In genomic region chr18:8893221-8893620, GRCh38 we compare ENCODE assay signal across 16 cellular contexts.
DNase-seq lines count a peak whose midpoint lies in the region; ATAC-seq and TF ChIP-seq lines count a peak whose summit lies in the region.
"Had no signal": no experiment of that assay in that cellular context is flagged by ENCODE, and none has a peak within 500 bp of the region (broad histone marks: within the 10 kb centered on the region; RNA-seq: fewer than 3 reads in every experiment).

No MANE protein-coding gene starts in this region.

- in situ Hi-C loops in mammary epithelial cell (cut with MboI; ENCODE audit: low sequenced_read_pairs in 2 of 2), result no loop called here

- peaks cover 5% of the 10 kb centered on the region for H3K36me3 Mint-ChIP-seq in MCF 10A (ENCODE audit: insufficient read depth, unreplicated experiment)
- no peaks in the 10 kb centered on the region for H3K36me3 Mint-ChIP-seq in activated T-helper 17 cell treated with anti-CD3 and anti-CD28 coated beads, Interleukin-2, amount 50 U/mL, for 72 hours (ENCODE audit: low read depth)
- H3K36me3 Mint-ChIP-seq: CD8-positive, alpha-beta T cell had no signal

- CTCF ChIA-PET in MCF 10A (lab: Yijun Ruan, JAX) (interaction anchor here (0.6 kb wide), 1 partner anchor 492 kb away, joined by 3 read pairs; no protein-coding TSS in a partner anchor), mammary epithelial cell (lab: Charles Lee; ENCODE audit: low non-redundant PET) (no interaction called here)

- H3K9ac ChIP-seq in mammary epithelial cell (ENCODE audit: insufficient read depth, low read length) (no peak overlapping the region), mesenchymal stem cell (ENCODE audit: low read length) (no peak overlapping the region)
- H3K9ac ChIP-seq: BLaER1 treated with 17β-estradiol and CSF1 and Interleukin-3, amounts not matched to agents 10 nM and 100 nM had no signal

- no peak for ATAC-seq in activated T-helper 17 cell treated with anti-CD3 and anti-CD28 coated beads, Interleukin-2, amount 50 U/mL, for 72 hours (replicated peaks)
- no peak for ATAC-seq in GM21786 (IDR thresholded peaks at IDR 0.05; ENCODE audit: unreplicated experiment)
- ATAC-seq: CD8-positive, alpha-beta T cell had no signal

- H2AFZ ChIP-seq in mammary epithelial cell (ENCODE audit: low read depth, low read length) (no peak overlapping the region), mesenchymal stem cell (ENCODE audit: low read depth, low read length) (no peak overlapping the region)

- H4K8ac ChIP-seq in mesenchymal stem cell (ENCODE audit: low read length), result no peak overlapping the region

- dilution Hi-C loops in mammary epithelial cell (cut with HindIII; ENCODE audit: low sequenced_read_pairs), result no loop called here

- peak overlapping the region; percentile 46 for H2BK5ac ChIP-seq in mesenchymal stem cell (ENCODE audit: low read depth, low read length, poor library complexity, severe bottlenecking)

- H3K27me3 Mint-ChIP-seq in MCF 10A (ENCODE audit: insufficient read depth, unreplicated experiment), result no peaks in the 10 kb centered on the region
- H3K27me3 Mint-ChIP-seq in activated T-helper 17 cell treated with anti-CD3 and anti-CD28 coated beads, Interleukin-2, amount 50 U/mL, for 72 hours, result peaks cover 5% of the 10 kb centered on the region

- peak overlapping the region; percentile 93 for H2AK5ac ChIP-seq in mesenchymal stem cell (ENCODE audit: low read length, severe bottlenecking)

- no peak overlapping the region for H3K4me2 ChIP-seq in mammary epithelial cell (ENCODE audit: insufficient read depth, low read depth, low read length)
- H3K4me2 ChIP-seq in mesenchymal stem cell (ENCODE audit: low read length, poor library complexity, severe bottlenecking), result no peak overlapping the region
- H3K4me2 ChIP-seq: BLaER1 treated with 17β-estradiol and CSF1 and Interleukin-3, amounts not matched to agents 10 nM and 100 nM had no signal

- no peaks in the 10 kb centered on the region for H3K36me3 ChIP-seq in mammary epithelial cell (ENCODE audit: insufficient read depth, low read length)
- H3K36me3 ChIP-seq in mesenchymal stem cell (ENCODE audit: control insufficient read depth in 1 of 2, insufficient read depth in 2 of 2, low read depth in 1 of 2, low read length in 2 of 2), result no peaks in the 10 kb centered on the region
- H3K36me3 ChIP-seq: BLaER1 treated with 17β-estradiol and CSF1 and Interleukin-3, amounts not matched to agents 10 nM and 100 nM had no signal

- H3K27ac ChIP-seq in mammary epithelial cell (ENCODE audit: insufficient read depth, low read depth, low read length), result no peak overlapping the region
- H3K27ac ChIP-seq in mesenchymal stem cell (ENCODE audit: low read length, poor library complexity, severe bottlenecking), result no peak overlapping the region
- H3K27ac ChIP-seq: 22Rv1; BLaER1 treated with 17β-estradiol and CSF1 and Interleukin-3, amounts not matched to agents 10 nM and 100 nM had no signal

- H3K4ac ChIP-seq in mesenchymal stem cell (ENCODE audit: low read depth in 1 of 2, low read length in 2 of 2), result no peak overlapping the region

- intact Hi-C loops in MCF 10A (cut with micrococcal nuclease) (no loop called here), mammary epithelial cell (cut with micrococcal nuclease) (loop anchor here (5.0 kb wide), 1 partner anchor 69 kb away; no protein-coding TSS in a partner anchor)

- H3K4me1 Mint-ChIP-seq in MCF 10A (ENCODE audit: insufficient read depth, unreplicated experiment), result peaks cover 6% of the 10 kb centered on the region
- H3K4me1 Mint-ChIP-seq in activated T-helper 17 cell treated with anti-CD3 and anti-CD28 coated beads, Interleukin-2, amount 50 U/mL, for 72 hours, result no peaks in the 10 kb centered on the region
- H3K4me1 Mint-ChIP-seq: B cell had no signal

- peaks cover 6% of the 10 kb centered on the region for H3K9me3 Mint-ChIP-seq in MCF 10A (ENCODE audit: unreplicated experiment)
- H3K9me3 Mint-ChIP-seq in activated T-helper 17 cell treated with anti-CD3 and anti-CD28 coated beads, Interleukin-2, amount 50 U/mL, for 72 hours, result peaks cover 4% of the 10 kb centered on the region

- no peak for DNase-seq in MCF 10A (ENCODE audit: unreplicated experiment)
- DNase-seq in mammary epithelial cell, result no peak
- DNase-seq in OCI-M1 (lab: John Stamatoyannopoulos, UW), result peak; percentile 49
- DNase-seq in mesenchymal stem cell, result no peak
- DNase-seq in stimulated activated CD4-positive, alpha-beta T cell treated with anti-CD3 and anti-CD28 coated beads, Interleukin-2, amount 100 ng/mL, for 48 hours, result no peak
- no peak for DNase-seq in stimulated activated CD4-positive, alpha-beta T cell treated with anti-CD3 and anti-CD28 coated beads, Interleukin-12 subunit alpha, Interleukin-12 subunit beta, amount 100 ng/mL, for 4 hours
- DNase-seq: CD8-positive, alpha-beta T cell; COR-L47; DMS 273 treated with DMSO at 0.1 percent for 48 hours; HCEC 1CT; HFFc6 had no signal

- peak overlapping the region; percentile 68 for H3K27ac Mint-ChIP-seq in MCF 10A (ENCODE audit: low read depth, unreplicated experiment)
- no peak overlapping the region for H3K27ac Mint-ChIP-seq in activated T-helper 17 cell treated with anti-CD3 and anti-CD28 coated beads, Interleukin-2, amount 50 U/mL, for 72 hours
- H3K27ac Mint-ChIP-seq: B cell; CD8-positive, alpha-beta T cell; HFFc6 had no signal

- H3K79me1 ChIP-seq in mesenchymal stem cell (replicated peaks; ENCODE audit: low read length, poor library complexity, severe bottlenecking), result no peaks in the 10 kb centered on the region

- no peak overlapping the region for H3K4me3 Mint-ChIP-seq in MCF 10A (ENCODE audit: unreplicated experiment)
- no peak overlapping the region for H3K4me3 Mint-ChIP-seq in activated T-helper 17 cell treated with anti-CD3 and anti-CD28 coated beads, Interleukin-2, amount 50 U/mL, for 72 hours
- H3K4me3 Mint-ChIP-seq: B cell; CD8-positive, alpha-beta T cell; HFFc6 had no signal

- peaks cover 13% of the 10 kb centered on the region for H3K4me1 ChIP-seq in mammary epithelial cell (ENCODE audit: insufficient read depth, low read length)
- peaks cover 8% of the 10 kb centered on the region for H3K4me1 ChIP-seq in mesenchymal stem cell (ENCODE audit: control insufficient read depth, insufficient read depth, low read depth, low read length)
- H3K4me1 ChIP-seq: BLaER1 treated with 17β-estradiol and CSF1 and Interleukin-3, amounts not matched to agents 10 nM and 100 nM had no signal

- H3K18ac ChIP-seq in mesenchymal stem cell (ENCODE audit: low read depth in 1 of 2, low read length in 2 of 2), result no peak overlapping the region

- no peak overlapping the region for H2BK12ac ChIP-seq in mesenchymal stem cell (ENCODE audit: low read length in 2 of 2)

- POLR2A ChIA-PET in MCF 10A (lab: Yijun Ruan, JAX), result no interaction called here

- no peaks in the 10 kb centered on the region for H3K9me3 ChIP-seq in mammary epithelial cell (replicated peaks; ENCODE audit: insufficient read depth, low read length)
- peaks cover 9% of the 10 kb centered on the region for H3K9me3 ChIP-seq in mesenchymal stem cell (ENCODE audit: control insufficient read depth, low read length)

- no peak overlapping the region for H4K91ac ChIP-seq in mesenchymal stem cell (ENCODE audit: low read length)

- no peaks in the 10 kb centered on the region for H3K79me2 ChIP-seq in mammary epithelial cell (ENCODE audit: insufficient read depth, low read length)

- no peak for TF ChIP-seq CTCF in MCF 10A (IDR thresholded peaks at IDR 0.05; ENCODE audit: unreplicated experiment)
- TF ChIP-seq CTCF in mammary epithelial cell (conservative IDR thresholded peaks at IDR 0.05 in 1 of 2, IDR thresholded peaks at IDR 0.05 in 1 of 2; ENCODE audit: extremely low read depth in 1 of 2, insufficient read depth in 1 of 2, low read depth in 1 of 2, low read length in 2 of 2), result no peak

- H3K27me3 ChIP-seq in mammary epithelial cell (ENCODE audit: insufficient read depth, low read length) (no peaks in the 10 kb centered on the region), mesenchymal stem cell (ENCODE audit: control insufficient read depth in 1 of 2, insufficient read depth in 1 of 2, low read length in 2 of 2) (no peaks in the 10 kb centered on the region)
- H3K27me3 ChIP-seq: BLaER1 treated with 17β-estradiol and CSF1 and Interleukin-3, amounts not matched to agents 10 nM and 100 nM had no signal

- WGBS in mammary epithelial cell (ENCODE audit: low coverage, missing lambda C conversion rate), result 100% methylated on average over 2 of the region's 2 CpGs
- 100% methylated on average over 1 of the region's 2 CpGs for WGBS in mesenchymal stem cell

- H3K4me3 ChIP-seq in mammary epithelial cell (replicated peaks in 1 of 3; ENCODE audit: insufficient read depth in 1 of 3, low read depth in 2 of 3, low read length in 3 of 3) (no peak overlapping the region), mesenchymal stem cell (ENCODE audit: insufficient read depth in 1 of 2, low read depth in 1 of 2, low read length in 2 of 2) (no peak overlapping the region)
- H3K4me3 ChIP-seq: BLaER1 treated with 17β-estradiol and CSF1 and Interleukin-3, amounts not matched to agents 10 nM and 100 nM had no signal

- H3K23ac ChIP-seq in mesenchymal stem cell (ENCODE audit: low read length in 2 of 2), result no peak overlapping the region

- H4K20me1 ChIP-seq in mammary epithelial cell (ENCODE audit: insufficient read depth, low read length), result no peaks in the 10 kb centered on the region
- H4K20me1 ChIP-seq: BLaER1 treated with 17β-estradiol and CSF1 and Interleukin-3, amounts not matched to agents 10 nM and 100 nM had no signal

- BruUV-seq in MCF 10A (replicated peaks; lab: Mats Ljungman, UMichigan) (no TSS peak), mammary epithelial cell (replicated peaks; lab: Mats Ljungman, UMichigan) (no TSS peak)

- H2BK15ac ChIP-seq in mesenchymal stem cell (ENCODE audit: low read depth, poor library complexity, severe bottlenecking), result no peak overlapping the region

- no peak overlapping the region for H3K14ac ChIP-seq in mesenchymal stem cell (ENCODE audit: low read length in 2 of 2)

- H2BK120ac ChIP-seq in mesenchymal stem cell (ENCODE audit: low read depth, low read length), result no peak overlapping the region
